ENCODE assay signal across 12 cellular contexts in genomic region chr1:207897188-207897587, GRCh38. TPM values are rescaled to one million over a fixed set of nuclear protein-coding genes. Genes with fewer than 3 reads are reported as not detected.
DNase-seq lines count a peak whose midpoint lies in the region; ATAC-seq and TF ChIP-seq lines count a peak whose summit lies in the region.
"Had no signal": no experiment of that assay in that cellular context is flagged by ENCODE, and none has a peak within 500 bp of the region (broad histone marks: within the 10 kb centered on the region; RNA-seq: fewer than 3 reads in every experiment).

No MANE protein-coding gene starts in this region.

- H3K4me3 ChIP-seq in RWPE2 (ENCODE audit: severe bottlenecking) (no peak overlapping the region), fibroblast of the aortic adventitia (ENCODE audit: low read depth, low read length) (no peak overlapping the region), thyroid gland (replicated peaks in 1 of 3) (no peak overlapping the region), mucosa of descending colon (no peak overlapping the region)

- H3K4me1 ChIP-seq in RWPE2 (ENCODE audit: insufficient read depth, poor library complexity, severe bottlenecking), result no peaks in the 10 kb centered on the region
- no peaks in the 10 kb centered on the region for H3K4me1 ChIP-seq in thyroid gland
- H3K4me1 ChIP-seq in mucosa of descending colon (ENCODE audit: low read depth), result no peaks in the 10 kb centered on the region

- ATAC-seq in RWPE2 (ENCODE audit: low read depth), result no peak
- no peak for ATAC-seq in GM18870 (IDR thresholded peaks at IDR 0.05; ENCODE audit: unreplicated experiment)
- no peak for ATAC-seq in mucosa of descending colon
- ATAC-seq: left ventricle myocardium superior had no signal

- intact Hi-C loops in thyroid gland (cut with DNase I), result loop anchor here (5.0 kb wide), 1 partner anchor 65 kb away; no protein-coding TSS in a partner anchor
- intact Hi-C loops in mucosa of descending colon (cut with DNase I, micrococcal nuclease), result loop anchor here in 1 of 2 donors (5.0 kb wide), 1 partner anchor 65 kb away; no protein-coding TSS in a partner anchor

- TF ChIP-seq CTCF in RWPE2 (IDR thresholded peaks at IDR 0.05; ENCODE audit: poor library complexity, severe bottlenecking) (peak; percentile 39), fibroblast of the aortic adventitia (IDR thresholded peaks at IDR 0.05; ENCODE audit: insufficient read depth, low read length) (peak; percentile 36), thyroid gland (IDR thresholded peaks at IDR 0.05) (peak in 5 of 6 experiments; percentile 19 to 63 (median 29)), mucosa of descending colon (IDR thresholded peaks at IDR 0.05) (no peak)

- TF ChIP-seq POLR2A in thyroid gland (IDR thresholded peaks at IDR 0.05), result no peak

- DNase-seq in NCI-H2171 treated with DMSO at 0.1 percent for 48 hours (lab: John Stamatoyannopoulos, UW) (peak; percentile 26), NCI-H2171 (lab: John Stamatoyannopoulos, UW) (no peak), RWPE2 (ENCODE audit: low spot score) (no peak), fibroblast of the aortic adventitia (ENCODE audit: low read depth) (peak; percentile 43), thyroid gland (no peak), mucosa of descending colon (no peak), Ammon's horn (ENCODE audit: low spot score) (no peak)
- DNase-seq: activated CD4-positive, alpha-beta T cell treated with anti-CD3 and anti-CD28 coated beads for 1 hour; cerebellar nuclear complex; left ventricle myocardium superior; NCI-H526 treated with DMSO at 0.1 percent for 48 hours had no signal

- H3K27me3 ChIP-seq in RWPE2 (ENCODE audit: insufficient read depth, poor library complexity, severe bottlenecking) (no peaks in the 10 kb centered on the region), thyroid gland (no peaks in the 10 kb centered on the region)

- no peaks in the 10 kb centered on the region for H3K36me3 ChIP-seq in RWPE2 (ENCODE audit: low read depth)
- H3K36me3 ChIP-seq in thyroid gland, result no peaks in the 10 kb centered on the region
- H3K36me3 ChIP-seq in mucosa of descending colon (ENCODE audit: low read depth), result no peaks in the 10 kb centered on the region

- no peaks in the 10 kb centered on the region for H3K9me3 ChIP-seq in RWPE2 (ENCODE audit: severe bottlenecking)
- H3K9me3 ChIP-seq in thyroid gland, result no peaks in the 10 kb centered on the region
- no peaks in the 10 kb centered on the region for H3K9me3 ChIP-seq in mucosa of descending colon

- WGBS in thyroid gland, 2 donors, result 27 to 34% methylated on average over 2 of the region's 2 CpGs

- no peak overlapping the region for H3K27ac ChIP-seq in RWPE2 (ENCODE audit: poor library complexity, severe bottlenecking)
- peak overlapping the region in 1 of 3 donors; percentile 34 for H3K27ac ChIP-seq in thyroid gland

RNA-seq across cellular contexts. Expression of gene CD34, which starts 13.7 kb away (rescaled TPM):
- total RNA-seq in fibroblast of the aortic adventitia (ENCODE audit: low replicate concordance), result 0.27 and 4.8 TPM in 2 replicates
- total RNA-seq in thyroid gland, result 10 to 100 TPM; 20.7 to 38.8 (median 27.8) TPM
- 10 to 100 TPM in 1 of 3 donors, 1 to 10 TPM in 2; 7.7 to 26.9 (median 9.7) TPM for total RNA-seq in mucosa of descending colon

Comparison
In these comparisons a context has a peak if more than half of its experiments do, and no peak if none do; other contexts are left out.
1. DNase-seq: peak in NCI-H2171 treated with DMSO at 0.1 percent for 48 hours (single experiment) and fibroblast of the aortic adventitia (single experiment); none in NCI-H2171 (single experiment), RWPE2 (single experiment), thyroid gland (0 of 2), mucosa of descending colon (0 of 3) and Ammon's horn (single experiment).